15 cellular contexts compared by ENCODE assay signal in genomic region chr9:8514760-8515159, GRCh38.
"Had no signal": no experiment of that assay in that cellular context is flagged by ENCODE, and none has a peak within 500 bp of the region (broad histone marks: within the 10 kb centered on the region; RNA-seq: fewer than 3 reads in every experiment).

No MANE protein-coding gene starts in this region.

- H3K4me1 Mint-ChIP-seq: activated naive CD8-positive, alpha-beta T cell treated with anti-CD3 and anti-CD28 coated beads, Interleukin-2, amount 10 ng/mL, durations not matched to agents 7 days and 5 days; stimulated activated effector memory CD8-positive, alpha-beta T cell treated with anti-CD3 and anti-CD28 coated beads, Interleukin-12 subunit alpha, Interleukin-12 subunit beta, amount 100 ng/mL, for 72 hours had no signal

- H3K4me3 Mint-ChIP-seq: activated naive CD8-positive, alpha-beta T cell treated with anti-CD3 and anti-CD28 coated beads, Interleukin-2, amount 10 ng/mL, durations not matched to agents 7 days and 5 days; activated T-helper 1 cell treated with anti-CD3 and anti-CD28 coated beads, Interleukin-12 subunit alpha, Interleukin-12 subunit beta, Interleukin-2, Interleukin-4 antibody, amounts not matched to agents 30 ng/mL and 10 ng/mL and 1 ng/mL, durations not matched to agents 14 hours and 24 hours and 36 hours; stimulated activated effector memory CD8-positive, alpha-beta T cell treated with anti-CD3 and anti-CD28 coated beads, Interleukin-12 subunit alpha, Interleukin-12 subunit beta, amount 100 ng/mL, for 72 hours had no signal

- ATAC-seq: heart left ventricle; pancreas; stimulated activated effector memory CD8-positive, alpha-beta T cell treated with anti-CD3 and anti-CD28 coated beads, Interleukin-12 subunit alpha, Interleukin-12 subunit beta, amount 100 ng/mL, for 72 hours had no signal

- H3K9me3 ChIP-seq: heart left ventricle, pancreas had no signal

- H3K27ac ChIP-seq: heart left ventricle, pancreas had no signal

- H3K36me3 Mint-ChIP-seq: activated naive CD8-positive, alpha-beta T cell treated with anti-CD3 and anti-CD28 coated beads, Interleukin-2, amount 10 ng/mL, durations not matched to agents 7 days and 5 days; stimulated activated effector memory CD8-positive, alpha-beta T cell treated with anti-CD3 and anti-CD28 coated beads, Interleukin-12 subunit alpha, Interleukin-12 subunit beta, amount 100 ng/mL, for 72 hours had no signal

- H3K27me3 Mint-ChIP-seq: activated naive CD8-positive, alpha-beta T cell treated with anti-CD3 and anti-CD28 coated beads, Interleukin-2, amount 10 ng/mL, durations not matched to agents 7 days and 5 days had no signal

- H3K27me3 ChIP-seq: heart left ventricle, pancreas had no signal

- H3K4me3 ChIP-seq: heart left ventricle, lung, pancreas had no signal

- H3K9me3 Mint-ChIP-seq: activated naive CD8-positive, alpha-beta T cell treated with anti-CD3 and anti-CD28 coated beads, Interleukin-2, amount 10 ng/mL, durations not matched to agents 7 days and 5 days; activated T-helper 1 cell treated with anti-CD3 and anti-CD28 coated beads, Interleukin-12 subunit alpha, Interleukin-12 subunit beta, Interleukin-2, Interleukin-4 antibody, amounts not matched to agents 30 ng/mL and 10 ng/mL and 1 ng/mL, durations not matched to agents 14 hours and 24 hours and 36 hours; stimulated activated effector memory CD8-positive, alpha-beta T cell treated with anti-CD3 and anti-CD28 coated beads, Interleukin-12 subunit alpha, Interleukin-12 subunit beta, amount 100 ng/mL, for 72 hours had no signal

- H3K27ac Mint-ChIP-seq: activated naive CD8-positive, alpha-beta T cell treated with anti-CD3 and anti-CD28 coated beads, Interleukin-2, amount 10 ng/mL, durations not matched to agents 7 days and 5 days; activated T-helper 1 cell treated with anti-CD3 and anti-CD28 coated beads, Interleukin-12 subunit alpha, Interleukin-12 subunit beta, Interleukin-2, Interleukin-4 antibody, amounts not matched to agents 30 ng/mL and 10 ng/mL and 1 ng/mL, durations not matched to agents 14 hours and 24 hours and 36 hours; stimulated activated effector memory CD8-positive, alpha-beta T cell treated with anti-CD3 and anti-CD28 coated beads, Interleukin-12 subunit alpha, Interleukin-12 subunit beta, amount 100 ng/mL, for 72 hours had no signal

- H3K4me1 ChIP-seq: heart left ventricle, pancreas had no signal

- DNase-seq: activated CD4-positive, alpha-beta T cell treated with anti-CD3 and anti-CD28 coated beads, Interleukin-2, amount 50 U/mL, for 1 hour; activated CD4-positive, CD25-positive, alpha-beta regulatory T cell; activated CD8-positive, alpha-beta memory T cell treated with anti-CD3 and anti-CD28 coated beads for 24 hours; activated naive CD8-positive, alpha-beta T cell treated with anti-CD3 and anti-CD28 coated beads, Interleukin-2, amount 10 ng/mL, durations not matched to agents 7 days and 5 days; effector CD8-positive, alpha-beta T cell; foreskin melanocyte; heart left ventricle; islet precursor cell; pancreas; stimulated activated CD4-positive, alpha-beta T cell treated with anti-CD3 and anti-CD28 coated beads, Interleukin-12 subunit alpha, Interleukin-12 subunit beta, amount 100 ng/mL, for 4 hours; stimulated activated CD4-positive, alpha-beta T cell treated with anti-CD3 and anti-CD28 coated beads, Interleukin-2, amount 100 ng/mL, for 24 hours; T-helper 2 cell had no signal

- H3K36me3 ChIP-seq: heart left ventricle, pancreas had no signal
